ENCODE assay signal across 8 cellular contexts in the genomic region with DNA sequence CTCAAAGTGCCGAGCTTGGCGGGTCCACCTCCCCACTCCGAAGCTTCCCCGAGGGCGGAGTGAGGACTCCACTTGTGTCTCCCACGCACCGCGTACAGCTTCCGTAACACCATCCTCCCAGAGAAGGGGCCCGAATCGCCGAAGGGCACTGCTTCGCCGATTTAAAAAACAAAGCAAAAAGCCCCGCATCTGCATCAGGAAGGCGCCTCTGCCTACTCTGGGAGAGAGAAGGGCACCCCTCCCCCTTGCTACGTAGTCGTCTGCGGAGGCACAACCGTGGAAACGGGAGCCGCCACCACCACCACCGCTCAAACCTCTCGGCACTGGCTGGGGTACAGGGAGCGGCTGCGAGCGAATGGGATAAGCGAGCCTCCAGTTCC. TPM values are rescaled to one million over a fixed set of nuclear protein-coding genes. Genes with fewer than 3 reads are reported as not detected.
DNase-seq lines count a peak whose midpoint lies in the region; ATAC-seq, FAIRE-seq and TF ChIP-seq lines count a peak whose summit lies in the region.

No MANE protein-coding gene starts in this region.

- in situ Hi-C loops in HepG2 (cut with HindIII; ENCODE audit: extremely low pct_ligation_motif_present, low pct_unique_long_range_greater_than_20kb) = no loop called here

- CTCF ChIA-PET in HepG2 (lab: Yijun Ruan, JAX; ENCODE audit: low intra/inter-chr PET ratio, low total read pairs) = interaction anchor here (1.2 kb wide), 2 partner anchors 28 to 104 kb away, joined by 4 to 6 read pairs; no protein-coding TSS in a partner anchor

- no peak overlapping the region for H2AFZ ChIP-seq in HepG2 (ENCODE audit: low read length)

- WGBS in HepG2 (ENCODE audit: low lambda C conversion rate) = 2% methylated on average over 16 of the region's 28 CpGs

- peak overlapping the region; percentile 77 for H3K27ac ChIP-seq in KOPT-K1 (ENCODE audit: low read depth, low read length, poor library complexity, severe bottlenecking)
- H3K27ac ChIP-seq in WERI-Rb-1 = peak overlapping the region; percentile 93
- H3K27ac ChIP-seq in HepG2 (ENCODE audit: extremely low read length, insufficient read depth, low read length) = peak overlapping the region; percentile 95

- peaks cover 56% of the 10 kb centered on the region for H3K79me2 ChIP-seq in HepG2 (ENCODE audit: insufficient read depth, low read length)

- TSS peak; percentile 78 for BruUV-seq in HepG2 (replicated peaks; lab: Mats Ljungman, UMichigan)

- H3K4me2 ChIP-seq in HepG2 (ENCODE audit: low read depth, low read length) = peak overlapping the region; percentile 97

- POLR2A ChIA-PET in HepG2 (lab: Yijun Ruan, JAX) = interaction anchor here (0.6 to 3.0 kb wide), 13 partner anchors 9 to 202 kb away, joined by 3 to 33 read pairs (median 5); a partner anchor contains a TSS

- no peak for TF ChIP-seq RAD21 in HepG2 (CRISPR knock-in tag; IDR thresholded peaks at IDR 0.05)

- H3K9me3 ChIP-seq in KOPT-K1 (ENCODE audit: insufficient read depth, low read length, poor library complexity, severe bottlenecking) = no peaks in the 10 kb centered on the region
- H3K9me3 ChIP-seq in WERI-Rb-1 (ENCODE audit: severe bottlenecking) = no peaks in the 10 kb centered on the region
- no peaks in the 10 kb centered on the region for H3K9me3 ChIP-seq in HepG2 (ENCODE audit: low read length)

- peaks cover 71% of the 10 kb centered on the region for H3K4me1 ChIP-seq in HepG2 (ENCODE audit: insufficient read depth, low read length)

- FAIRE-seq in bronchial epithelial cell (lab: Jason Lieb, UNC) = no peak
- FAIRE-seq in HepG2 (lab: Jason Lieb, UNC) = no peak

- intact Hi-C loops in HepG2 (cut with micrococcal nuclease; ENCODE audit: unreplicated experiment) = loop anchor here (1.0 kb wide), 1 partner anchor 333 kb away; no protein-coding TSS in a partner anchor

- H3K4me3 ChIP-seq in WERI-Rb-1 (ENCODE audit: low read depth, low read length) (peak overlapping the region; percentile 84), bronchial epithelial cell (ENCODE audit: low read depth, low read length) (peak overlapping the region; percentile 99), HepG2 (replicated peaks in 1 of 3; ENCODE audit: insufficient read depth in 1 of 3, low read depth in 2 of 3, low read length in 3 of 3) (peak overlapping the region; percentile 74 to 97 (median 77))

- no peak for TF ChIP-seq CTCF in WERI-Rb-1 (IDR thresholded peaks at IDR 0.05; ENCODE audit: low read depth, low read length)
- no peak for TF ChIP-seq CTCF in bronchial epithelial cell (IDR thresholded peaks at IDR 0.05; ENCODE audit: insufficient read depth, low read length, severe bottlenecking)
- TF ChIP-seq CTCF in HepG2 (CRISPR knock-in tag; IDR thresholded peaks at IDR 0.05) = no peak

- peak overlapping the region; percentile 98 for H3K9ac ChIP-seq in HepG2 (ENCODE audit: insufficient read depth, low read depth, low read length)

- TF ChIP-seq EP300 in HepG2 (IDR thresholded peaks at IDR 0.05; ENCODE audit: low read depth in 2 of 2, low read length in 2 of 2) (no peak), HepG2 (CRISPR knock-in tag; IDR thresholded peaks at IDR 0.05; ENCODE audit: borderline replicate concordance) (no peak)

- TF ChIP-seq POLR2A in HepG2 (IDR thresholded peaks at IDR 0.05; ENCODE audit: insufficient read depth in 1 of 2, low read depth in 2 of 2, low read length in 2 of 2) = no peak

- H3K27me3 ChIP-seq in WERI-Rb-1 (ENCODE audit: insufficient read depth, low read depth, severe bottlenecking) = no peaks in the 10 kb centered on the region
- no peaks in the 10 kb centered on the region for H3K27me3 ChIP-seq in bronchial epithelial cell (ENCODE audit: control insufficient read depth, insufficient read depth, low read length)
- peaks cover 0 to 3% of the 10 kb centered on the region in 2 experiments; a peak in 2 of 5 replicates for H3K27me3 ChIP-seq in HepG2 (ENCODE audit: control insufficient read depth in 1 of 2, insufficient read depth in 2 of 2, low read length in 2 of 2)

- ATAC-seq in GM21737 (IDR thresholded peaks at IDR 0.05; ENCODE audit: unreplicated experiment) = peak; percentile 14
- peak; percentile 40 for ATAC-seq in HepG2

- peak; percentile 43 for DNase-seq in GDM1 (lab: John Stamatoyannopoulos, UW)
- no peak for DNase-seq in WERI-Rb-1
- DNase-seq in bronchial epithelial cell (ENCODE audit: low read depth) = peak; percentile 32
- DNase-seq in HepG2 (ENCODE audit: low spot score) = no peak
- peak; percentile 54 to 58 for DNase-seq in stimulated activated CD4-positive, alpha-beta T cell treated with anti-CD3 and anti-CD28 coated beads, Interleukin-4, amount 100 ng/mL, for 48 hours (ENCODE audit: low read depth in 2 of 2)
- DNase-seq in kidney tubule cell (ENCODE audit: low spot score) = no peak

- peaks cover 53% of the 10 kb centered on the region for H3K36me3 ChIP-seq in KOPT-K1 (ENCODE audit: insufficient read depth, low read length)
- H3K36me3 ChIP-seq in WERI-Rb-1 = peaks cover 15% of the 10 kb centered on the region
- H3K36me3 ChIP-seq in bronchial epithelial cell (ENCODE audit: control insufficient read depth, insufficient read depth, low read length) = peaks cover 14% of the 10 kb centered on the region
- peaks cover 7 to 22% of the 10 kb centered on the region in 2 experiments for H3K36me3 ChIP-seq in HepG2 (replicated peaks in 1 of 2; ENCODE audit: control insufficient read depth in 1 of 2, insufficient read depth in 2 of 2, low read length in 2 of 2)

- H4K20me1 ChIP-seq in HepG2 (ENCODE audit: insufficient read depth, low read length) = no peaks in the 10 kb centered on the region; the same call in 1 of the 2 replicates

TF ChIP-seq in HepG2, 621 proteins besides CTCF, POLR2A, EP300 and RAD21 (continues in another document):
- no peak for TF ChIP-seq ZNF350 (CRISPR knock-in tag; IDR thresholded peaks at IDR 0.05; ENCODE audit: borderline replicate concordance, low read depth)
- no peak for TF ChIP-seq ZNF329 (CRISPR knock-in tag; IDR thresholded peaks at IDR 0.05; ENCODE audit: low read depth)
- TF ChIP-seq RORA (CRISPR knock-in tag; IDR thresholded peaks at IDR 0.05) = no peak

RNA-seq across cellular contexts. Expression of a gene that starts 0.5 kb away (rescaled TPM):
- total RNA-seq in bronchial epithelial cell = 78.7 and 94.0 TPM in 2 replicates
- total RNA-seq in HepG2 (2016; rRNA removed; fragmentation: Illumina TruSeq; extraction: Trizol) = 58.7 and 69.2 TPM in 2 replicates
- total RNA-seq in HepG2 (2016; cell fraction: cytosol; rRNA removed; fragmentation: Illumina TruSeq; extraction: Trizol; ENCODE audit: low read depth) = 14.8 and 15.0 TPM in 2 replicates
- total RNA-seq in HepG2 (2016; cell fraction: insoluble cytoplasmic fraction; rRNA removed; fragmentation: Illumina TruSeq; extraction: Trizol) = 59.9 and 75.2 TPM in 2 replicates
- 28.9 and 32.1 TPM in 2 replicates for total RNA-seq in HepG2 (2016; cell fraction: membrane; rRNA removed; fragmentation: Illumina TruSeq; extraction: Trizol)
- 32.0 and 37.9 TPM in 2 replicates for total RNA-seq in HepG2 (2016; cell fraction: nucleus; rRNA removed; fragmentation: Illumina TruSeq; extraction: Trizol)
- polyA plus RNA-seq in HepG2 (2011; rRNA removed) = 78.5 and 95.5 TPM in 2 replicates
- polyA plus RNA-seq in HepG2 (2011; cell fraction: cytosol; rRNA removed) = 55.6 and 71.5 TPM in 2 replicates
- 68.9 and 76.8 TPM in 2 replicates for polyA plus RNA-seq in HepG2 (2011; cell fraction: nucleus; rRNA removed)
- polyA plus RNA-seq in HepG2 (2012) = 143 and 171 TPM in 2 replicates
- polyA plus RNA-seq in HepG2 (2016; cell fraction: cytosol; fragmentation: Illumina TruSeq; extraction: Trizol; ENCODE audit: low read depth) = 10.8 and 12.4 TPM in 2 replicates
- 79.7 and 83.7 TPM in 2 replicates for polyA plus RNA-seq in HepG2 (2016; cell fraction: insoluble cytoplasmic fraction; fragmentation: Illumina TruSeq; extraction: Trizol; ENCODE audit: low read depth)
- 23.3 and 24.5 TPM in 2 replicates for polyA plus RNA-seq in HepG2 (2016; cell fraction: membrane; fragmentation: Illumina TruSeq; extraction: Trizol; ENCODE audit: low read depth)
- 76.1 and 83.0 TPM in 2 replicates for polyA plus RNA-seq in HepG2 (2016; cell fraction: nucleus; fragmentation: Illumina TruSeq; extraction: Trizol; ENCODE audit: insufficient read depth, low read depth)
- polyA minus RNA-seq in HepG2 (2011; rRNA and poly(A)+ RNA removed; ENCODE audit: low replicate concordance) = 20.6 and 28.7 TPM in 2 replicates
- 26.5 and 26.6 TPM in 2 replicates for polyA minus RNA-seq in HepG2 (2011; cell fraction: cytosol; rRNA and poly(A)+ RNA removed)
- 50.9 and 51.7 TPM in 2 replicates for polyA minus RNA-seq in HepG2 (2011; cell fraction: nucleus; rRNA and poly(A)+ RNA removed)

RNA-seq across cellular contexts. Expression of a gene that starts 26.8 kb away (rescaled TPM):
- total RNA-seq in bronchial epithelial cell (1.6 and 1.7 TPM in 2 replicates), HepG2 (2016; rRNA removed; fragmentation: Illumina TruSeq; extraction: Trizol) (2.2 and 4.7 TPM in 2 replicates)
- total RNA-seq in HepG2 (2016; cell fraction: cytosol; rRNA removed; fragmentation: Illumina TruSeq; extraction: Trizol; ENCODE audit: low read depth) = 4.8 and 7.9 TPM in 2 replicates
- total RNA-seq in HepG2 (2016; cell fraction: insoluble cytoplasmic fraction; rRNA removed; fragmentation: Illumina TruSeq; extraction: Trizol) = 1.9 and 4.8 TPM in 2 replicates
- 3.9 and 5.7 TPM in 2 replicates for total RNA-seq in HepG2 (2016; cell fraction: membrane; rRNA removed; fragmentation: Illumina TruSeq; extraction: Trizol)
- total RNA-seq in HepG2 (2016; cell fraction: nucleus; rRNA removed; fragmentation: Illumina TruSeq; extraction: Trizol) = 3.7 and 5.7 TPM in 2 replicates
- polyA plus RNA-seq in HepG2 (2011; rRNA removed) = 60.5 and 75.7 TPM in 2 replicates
- 43.3 TPM in 2 replicates for polyA plus RNA-seq in HepG2 (2011; cell fraction: cytosol; rRNA removed)
- polyA plus RNA-seq in HepG2 (2011; cell fraction: nucleus; rRNA removed) = 156 and 196 TPM in 2 replicates
- polyA plus RNA-seq in HepG2 (2012) = 56.2 and 56.6 TPM in 2 replicates
- 6.6 and 6.7 TPM in 2 replicates for polyA plus RNA-seq in HepG2 (2016; cell fraction: cytosol; fragmentation: Illumina TruSeq; extraction: Trizol; ENCODE audit: low read depth)
- 3.7 and 4.6 TPM in 2 replicates for polyA plus RNA-seq in HepG2 (2016; cell fraction: insoluble cytoplasmic fraction; fragmentation: Illumina TruSeq; extraction: Trizol; ENCODE audit: low read depth)
- 5.4 and 6.6 TPM in 2 replicates for polyA plus RNA-seq in HepG2 (2016; cell fraction: membrane; fragmentation: Illumina TruSeq; extraction: Trizol; ENCODE audit: low read depth)
- 16.4 and 17.2 TPM in 2 replicates for polyA plus RNA-seq in HepG2 (2016; cell fraction: nucleus; fragmentation: Illumina TruSeq; extraction: Trizol; ENCODE audit: insufficient read depth, low read depth)
- 0.58 and 57.9 TPM in 2 replicates for polyA minus RNA-seq in HepG2 (2011; rRNA and poly(A)+ RNA removed; ENCODE audit: low replicate concordance)
- 15.7 and 18.4 TPM in 2 replicates for polyA minus RNA-seq in HepG2 (2011; cell fraction: cytosol; rRNA and poly(A)+ RNA removed)
- polyA minus RNA-seq in HepG2 (2011; cell fraction: nucleus; rRNA and poly(A)+ RNA removed) = 38.0 and 53.5 TPM in 2 replicates

Comparison
In these comparisons a context has a peak if more than half of its experiments do, and no peak if none do; other contexts are left out.
1. DNase-seq: peak in GDM1 (single experiment), bronchial epithelial cell (single experiment) and stimulated activated CD4-positive, alpha-beta T cell treated with anti-CD3 and anti-CD28 coated beads, Interleukin-4, amount 100 ng/mL, for 48 hours (2 of 2); none in WERI-Rb-1 (single experiment), HepG2 (single experiment) and kidney tubule cell (single experiment).
2. Peak in every context shown above with its lines, with median percentiles within 50 percentile points of each other: H3K27ac ChIP-seq and H3K4me3 ChIP-seq.